8 cellular contexts compared by ENCODE assay signal in the genomic region with DNA sequence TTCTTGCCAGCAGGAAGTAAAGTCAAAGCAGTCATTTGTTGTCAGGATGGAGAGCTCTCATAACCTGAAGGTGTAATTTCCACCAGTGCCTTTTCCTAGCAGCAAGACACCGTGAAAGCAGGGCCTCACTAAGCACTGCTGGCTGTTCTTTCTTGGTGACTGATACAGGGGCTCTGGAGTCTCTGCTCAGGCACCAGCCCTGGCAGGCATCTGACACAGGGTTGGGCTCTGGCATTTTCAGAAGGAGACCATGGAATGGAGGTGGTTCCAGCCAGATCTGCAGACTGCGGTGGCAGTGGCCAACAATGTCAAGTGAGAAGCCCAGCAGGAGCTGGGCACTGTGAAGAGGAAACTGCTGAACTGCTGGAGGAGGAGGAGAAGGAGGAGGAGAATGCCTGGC.
DNase-seq lines count a peak whose midpoint lies in the region; ATAC-seq and TF ChIP-seq lines count a peak whose summit lies in the region.
"Not testable (repeated sequence)": the region's sequence is repeated elsewhere in the genome, so short reads cannot be mapped to it uniquely, and the experiment has no call there.

No MANE protein-coding gene starts in this region.

- peaks cover 21% of the 10 kb centered on the region for H3K4me1 Mint-ChIP-seq in T-helper 2 cell treated with Interferon-gamma antibody and Interleukin-4, amounts not matched to agents 5 μg/mL and 100 μg/mL, for 36 hours (ENCODE audit: low read depth)
- peaks cover 24% of the 10 kb centered on the region for H3K4me1 Mint-ChIP-seq in activated CD8-positive, alpha-beta T cell treated with anti-CD3 and anti-CD28 coated beads, Interleukin-2, amount 10 ng/mL, durations not matched to agents 7 days and 5 days (ENCODE audit: low read depth)
- peaks cover 24% of the 10 kb centered on the region for H3K4me1 Mint-ChIP-seq in activated naive CD4-positive, alpha-beta T cell treated with anti-CD3 and anti-CD28 coated beads, Interleukin-2, amount 10 ng/mL, durations not matched to agents 7 days and 5 days
- H3K4me1 Mint-ChIP-seq in nephron progenitor cell, result peaks cover 29% of the 10 kb centered on the region

- H3K36me3 ChIP-seq in aorta (ENCODE audit: control insufficient read depth in 1 of 2, insufficient read depth in 2 of 2, low read length in 1 of 2), result not testable (repeated sequence)

- not testable (repeated sequence) for H3K27ac ChIP-seq in aorta (ENCODE audit: low read depth in 1 of 2, low read length in 2 of 2)

- H3K4me3 Mint-ChIP-seq in T-helper 2 cell treated with Interferon-gamma antibody and Interleukin-4, amounts not matched to agents 5 μg/mL and 100 μg/mL, for 36 hours, result peak overlapping the region; percentile 28
- not testable (repeated sequence) for H3K4me3 Mint-ChIP-seq in activated CD8-positive, alpha-beta T cell treated with anti-CD3 and anti-CD28 coated beads, Interleukin-2, amount 10 ng/mL, durations not matched to agents 7 days and 5 days; activated naive CD4-positive, alpha-beta T cell treated with anti-CD3 and anti-CD28 coated beads, Interleukin-2, amount 10 ng/mL, durations not matched to agents 7 days and 5 days; nephron progenitor cell

- POLR2A ChIA-PET in activated CD8-positive, alpha-beta T cell treated with anti-CD3 and anti-CD28 coated beads, Interleukin-2, amount 10 ng/mL, durations not matched to agents 7 days and 5 days (lab: Charles Lee), result not testable (repeated sequence)

- H3K27ac Mint-ChIP-seq in T-helper 2 cell treated with Interferon-gamma antibody and Interleukin-4, amounts not matched to agents 5 μg/mL and 100 μg/mL, for 36 hours, result peak overlapping the region; percentile 80
- H3K27ac Mint-ChIP-seq in activated CD8-positive, alpha-beta T cell treated with anti-CD3 and anti-CD28 coated beads, Interleukin-2, amount 10 ng/mL, durations not matched to agents 7 days and 5 days, result peak overlapping the region; percentile 78
- H3K27ac Mint-ChIP-seq in activated naive CD4-positive, alpha-beta T cell treated with anti-CD3 and anti-CD28 coated beads, Interleukin-2, amount 10 ng/mL, durations not matched to agents 7 days and 5 days, result peak overlapping the region; percentile 84
- H3K27ac Mint-ChIP-seq in nephron progenitor cell, result peak overlapping the region; percentile 51

- H3K36me3 Mint-ChIP-seq in T-helper 2 cell treated with Interferon-gamma antibody and Interleukin-4, amounts not matched to agents 5 μg/mL and 100 μg/mL, for 36 hours (ENCODE audit: low read depth); activated CD8-positive, alpha-beta T cell treated with anti-CD3 and anti-CD28 coated beads, Interleukin-2, amount 10 ng/mL, durations not matched to agents 7 days and 5 days (ENCODE audit: low read depth); activated naive CD4-positive, alpha-beta T cell treated with anti-CD3 and anti-CD28 coated beads, Interleukin-2, amount 10 ng/mL, durations not matched to agents 7 days and 5 days; nephron progenitor cell (ENCODE audit: low read depth): not testable (repeated sequence)

- H3K9me3 Mint-ChIP-seq in T-helper 2 cell treated with Interferon-gamma antibody and Interleukin-4, amounts not matched to agents 5 μg/mL and 100 μg/mL, for 36 hours; activated CD8-positive, alpha-beta T cell treated with anti-CD3 and anti-CD28 coated beads, Interleukin-2, amount 10 ng/mL, durations not matched to agents 7 days and 5 days (ENCODE audit: insufficient read depth); activated naive CD4-positive, alpha-beta T cell treated with anti-CD3 and anti-CD28 coated beads, Interleukin-2, amount 10 ng/mL, durations not matched to agents 7 days and 5 days; nephron progenitor cell: not testable (repeated sequence)

- H3K27me3 Mint-ChIP-seq in T-helper 2 cell treated with Interferon-gamma antibody and Interleukin-4, amounts not matched to agents 5 μg/mL and 100 μg/mL, for 36 hours (ENCODE audit: low read depth); activated CD8-positive, alpha-beta T cell treated with anti-CD3 and anti-CD28 coated beads, Interleukin-2, amount 10 ng/mL, durations not matched to agents 7 days and 5 days (ENCODE audit: low read depth); activated naive CD4-positive, alpha-beta T cell treated with anti-CD3 and anti-CD28 coated beads, Interleukin-2, amount 10 ng/mL, durations not matched to agents 7 days and 5 days; nephron progenitor cell (ENCODE audit: low read depth, poor library complexity): not testable (repeated sequence)

- ATAC-seq in activated CD8-positive, alpha-beta T cell treated with anti-CD3 and anti-CD28 coated beads, Interleukin-2, amount 10 ng/mL, durations not matched to agents 7 days and 5 days, result peak; percentile 61
- ATAC-seq in left ventricle myocardium superior (peak; percentile 28), aorta (ENCODE audit: low FRiP score) (peak; percentile 24)

- H3K4me3 ChIP-seq in GM12865 (ENCODE audit: low read depth, low read length); aorta (ENCODE audit: low read length in 2 of 2): not testable (repeated sequence)

- DNase-seq in GM12865 (ENCODE audit: low read depth), result peak; percentile 12
- peak; percentile 3 for DNase-seq in NCI-H2196 treated with DMSO at 0.1 percent for 48 hours (lab: John Stamatoyannopoulos, UW; ENCODE audit: unreplicated experiment)
- DNase-seq in T-helper 2 cell treated with Interferon-gamma antibody and Interleukin-4, amounts not matched to agents 5 μg/mL and 100 μg/mL, for 36 hours (ENCODE audit: low spot score); activated CD8-positive, alpha-beta T cell treated with anti-CD3 and anti-CD28 coated beads, Interleukin-2, amount 10 ng/mL, durations not matched to agents 7 days and 5 days; activated naive CD4-positive, alpha-beta T cell treated with anti-CD3 and anti-CD28 coated beads, Interleukin-2, amount 10 ng/mL, durations not matched to agents 7 days and 5 days; left ventricle myocardium superior; nephron progenitor cell; aorta: not testable (repeated sequence)

- 0 to 2% methylated on average over 1 to 2 of the region's 2 CpGs for WGBS in aorta, 2 donors

- CTCF ChIA-PET in activated CD8-positive, alpha-beta T cell treated with anti-CD3 and anti-CD28 coated beads, Interleukin-2, amount 10 ng/mL, durations not matched to agents 7 days and 5 days (lab: Charles Lee); activated naive CD4-positive, alpha-beta T cell treated with anti-CD3 and anti-CD28 coated beads, Interleukin-2, amount 10 ng/mL, durations not matched to agents 7 days and 5 days (lab: Charles Lee): not testable (repeated sequence)

- not testable (repeated sequence) for H3K4me1 ChIP-seq in aorta (ENCODE audit: control insufficient read depth in 1 of 2, insufficient read depth in 2 of 2, low read length in 2 of 2)

- H3K9me3 ChIP-seq in aorta (ENCODE audit: control insufficient read depth, low read length), result not testable (repeated sequence)

- not testable (repeated sequence) for TF ChIP-seq CTCF in GM12865 (IDR thresholded peaks at IDR 0.05; ENCODE audit: insufficient read depth, low read depth, low read length, missing control alignments); nephron progenitor cell (IDR thresholded peaks at IDR 0.05)

- intact Hi-C loops in left ventricle myocardium superior (cut with micrococcal nuclease); aorta (cut with DNase I): not testable (repeated sequence)

- not testable (repeated sequence) for H3K27me3 ChIP-seq in aorta (ENCODE audit: control insufficient read depth in 1 of 2, insufficient read depth in 2 of 2, low read length in 1 of 2)
